In genomic region chr19:5693195-5694166, GRCh38 we compare ENCODE assay signal across 1 cellular context.
TF ChIP-seq lines count a peak whose summit lies in the region.

No MANE protein-coding gene starts in this region.

TF ChIP-seq in HepG2, 621 proteins besides CTCF, POLR2A, EP300 and RAD21 (continues in another document):
- no peak for TF ChIP-seq NR2C2 (CRISPR knock-in tag; IDR thresholded peaks at IDR 0.05; ENCODE audit: borderline replicate concordance)
- no peak for TF ChIP-seq U2AF1 (optimal IDR thresholded peaks at IDR 0.05; ENCODE audit: low read depth, low read length)
- TF ChIP-seq POLR2AphosphoS5 (IDR thresholded peaks at IDR 0.05; ENCODE audit: low read depth, low read length) = peak; percentile 26; the same call in 1 of the 2 replicates
- no peak for TF ChIP-seq HMG20A (CRISPR knock-in tag; IDR thresholded peaks at IDR 0.05; ENCODE audit: borderline replicate concordance)
- no peak for TF ChIP-seq ZNF704 (CRISPR knock-in tag; IDR thresholded peaks at IDR 0.05; ENCODE audit: borderline replicate concordance)
- TF ChIP-seq PHB2 (IDR thresholded peaks at IDR 0.05; ENCODE audit: partially characterized antibody) = no peak
- TF ChIP-seq PAXIP1 (CRISPR knock-in tag; conservative IDR thresholded peaks at IDR 0.05) = no peak
- TF ChIP-seq, protein P1, sequence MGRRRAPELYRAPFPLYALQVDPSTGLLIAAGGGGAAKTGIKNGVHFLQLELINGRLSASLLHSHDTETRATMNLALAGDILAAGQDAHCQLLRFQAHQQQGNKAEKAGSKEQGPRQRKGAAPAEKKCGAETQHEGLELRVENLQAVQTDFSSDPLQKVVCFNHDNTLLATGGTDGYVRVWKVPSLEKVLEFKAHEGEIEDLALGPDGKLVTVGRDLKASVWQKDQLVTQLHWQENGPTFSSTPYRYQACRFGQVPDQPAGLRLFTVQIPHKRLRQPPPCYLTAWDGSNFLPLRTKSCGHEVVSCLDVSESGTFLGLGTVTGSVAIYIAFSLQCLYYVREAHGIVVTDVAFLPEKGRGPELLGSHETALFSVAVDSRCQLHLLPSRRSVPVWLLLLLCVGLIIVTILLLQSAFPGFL (CRISPR knock-in tag; IDR thresholded peaks at IDR 0.05) = no peak
- TF ChIP-seq ZNF83 (CRISPR knock-in tag; IDR thresholded peaks at IDR 0.05; ENCODE audit: borderline replicate concordance) = no peak
- no peak for TF ChIP-seq NFIB (CRISPR knock-in tag; IDR thresholded peaks at IDR 0.05; ENCODE audit: borderline replicate concordance)
- no peak for TF ChIP-seq ZNF747 (CRISPR knock-in tag; IDR thresholded peaks at IDR 0.05; ENCODE audit: borderline replicate concordance)
- TF ChIP-seq ZBTB20 (CRISPR knock-in tag; IDR thresholded peaks at IDR 0.05; ENCODE audit: borderline replicate concordance, low read depth) = no peak
- TF ChIP-seq, protein P2, sequence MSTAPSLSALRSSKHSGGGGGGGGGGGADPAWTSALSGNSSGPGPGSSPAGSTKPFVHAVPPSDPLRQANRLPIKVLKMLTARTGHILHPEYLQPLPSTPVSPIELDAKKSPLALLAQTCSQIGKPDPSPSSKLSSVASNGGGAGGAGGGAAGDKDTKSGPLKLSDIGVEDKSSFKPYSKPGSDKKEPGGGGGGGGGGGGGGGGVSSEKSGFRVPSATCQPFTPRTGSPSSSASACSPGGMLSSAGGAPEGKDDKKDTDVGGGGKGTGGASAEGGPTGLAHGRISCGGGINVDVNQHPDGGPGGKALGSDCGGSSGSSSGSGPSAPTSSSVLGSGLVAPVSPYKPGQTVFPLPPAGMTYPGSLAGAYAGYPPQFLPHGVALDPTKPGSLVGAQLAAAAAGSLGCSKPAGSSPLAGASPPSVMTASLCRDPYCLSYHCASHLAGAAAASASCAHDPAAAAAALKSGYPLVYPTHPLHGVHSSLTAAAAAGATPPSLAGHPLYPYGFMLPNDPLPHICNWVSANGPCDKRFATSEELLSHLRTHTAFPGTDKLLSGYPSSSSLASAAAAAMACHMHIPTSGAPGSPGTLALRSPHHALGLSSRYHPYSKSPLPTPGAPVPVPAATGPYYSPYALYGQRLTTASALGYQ (CRISPR knock-in tag; IDR thresholded peaks at IDR 0.05) = no peak
- no peak for TF ChIP-seq TRIM22 (IDR thresholded peaks at IDR 0.05)
- no peak for TF ChIP-seq SUZ12 (IDR thresholded peaks at IDR 0.05; ENCODE audit: low read depth, low read length)
- no peak for TF ChIP-seq TBX3 (IDR thresholded peaks at IDR 0.05; ENCODE audit: borderline replicate concordance)
- no peak for TF ChIP-seq ZNF142 (CRISPR knock-in tag; IDR thresholded peaks at IDR 0.05)
- TF ChIP-seq ZNF570 (CRISPR knock-in tag; IDR thresholded peaks at IDR 0.05; ENCODE audit: borderline replicate concordance) = no peak
- TF ChIP-seq TRIM24 (CRISPR knock-in tag; IDR thresholded peaks at IDR 0.05) = no peak
- no peak for TF ChIP-seq SP140L (CRISPR knock-in tag; IDR thresholded peaks at IDR 0.05; ENCODE audit: borderline replicate concordance)
- no peak for TF ChIP-seq ZNF572 (CRISPR knock-in tag; IDR thresholded peaks at IDR 0.05)
- TF ChIP-seq SNRNP70 (IDR thresholded peaks at IDR 0.05; ENCODE audit: low read depth, low read length) = no peak
- TF ChIP-seq, protein P3, sequence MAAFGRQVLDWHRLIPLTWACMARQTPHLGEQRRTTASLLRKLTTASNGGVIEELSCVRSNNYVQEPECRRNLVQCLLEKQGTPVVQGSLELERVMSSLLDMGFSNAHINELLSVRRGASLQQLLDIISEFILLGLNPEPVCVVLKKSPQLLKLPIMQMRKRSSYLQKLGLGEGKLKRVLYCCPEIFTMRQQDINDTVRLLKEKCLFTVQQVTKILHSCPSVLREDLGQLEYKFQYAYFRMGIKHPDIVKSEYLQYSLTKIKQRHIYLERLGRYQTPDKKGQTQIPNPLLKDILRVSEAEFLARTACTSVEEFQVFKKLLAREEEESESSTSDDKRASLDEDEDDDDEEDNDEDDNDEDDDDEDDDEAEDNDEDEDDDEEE (CRISPR knock-in tag; IDR thresholded peaks at IDR 0.05) = no peak
- TF ChIP-seq ZNF143 (CRISPR knock-in tag; IDR thresholded peaks at IDR 0.05) = no peak
- no peak for TF ChIP-seq DMAP1 (CRISPR knock-in tag; IDR thresholded peaks at IDR 0.05)
- TF ChIP-seq, protein P4, sequence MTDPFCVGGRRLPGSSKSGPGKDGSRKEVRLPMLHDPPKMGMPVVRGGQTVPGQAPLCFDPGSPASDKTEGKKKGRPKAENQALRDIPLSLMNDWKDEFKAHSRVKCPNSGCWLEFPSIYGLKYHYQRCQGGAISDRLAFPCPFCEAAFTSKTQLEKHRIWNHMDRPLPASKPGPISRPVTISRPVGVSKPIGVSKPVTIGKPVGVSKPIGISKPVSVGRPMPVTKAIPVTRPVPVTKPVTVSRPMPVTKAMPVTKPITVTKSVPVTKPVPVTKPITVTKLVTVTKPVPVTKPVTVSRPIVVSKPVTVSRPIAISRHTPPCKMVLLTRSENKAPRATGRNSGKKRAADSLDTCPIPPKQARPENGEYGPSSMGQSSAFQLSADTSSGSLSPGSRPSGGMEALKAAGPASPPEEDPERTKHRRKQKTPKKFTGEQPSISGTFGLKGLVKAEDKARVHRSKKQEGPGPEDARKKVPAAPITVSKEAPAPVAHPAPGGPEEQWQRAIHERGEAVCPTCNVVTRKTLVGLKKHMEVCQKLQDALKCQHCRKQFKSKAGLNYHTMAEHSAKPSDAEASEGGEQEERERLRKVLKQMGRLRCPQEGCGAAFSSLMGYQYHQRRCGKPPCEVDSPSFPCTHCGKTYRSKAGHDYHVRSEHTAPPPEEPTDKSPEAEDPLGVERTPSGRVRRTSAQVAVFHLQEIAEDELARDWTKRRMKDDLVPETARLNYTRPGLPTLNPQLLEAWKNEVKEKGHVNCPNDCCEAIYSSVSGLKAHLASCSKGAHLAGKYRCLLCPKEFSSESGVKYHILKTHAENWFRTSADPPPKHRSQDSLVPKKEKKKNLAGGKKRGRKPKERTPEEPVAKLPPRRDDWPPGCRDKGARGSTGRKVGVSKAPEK (CRISPR knock-in tag; IDR thresholded peaks at IDR 0.05; ENCODE audit: borderline replicate concordance) = no peak
- TF ChIP-seq GZF1 (CRISPR knock-in tag; IDR thresholded peaks at IDR 0.05) = no peak
- TF ChIP-seq, protein P5, sequence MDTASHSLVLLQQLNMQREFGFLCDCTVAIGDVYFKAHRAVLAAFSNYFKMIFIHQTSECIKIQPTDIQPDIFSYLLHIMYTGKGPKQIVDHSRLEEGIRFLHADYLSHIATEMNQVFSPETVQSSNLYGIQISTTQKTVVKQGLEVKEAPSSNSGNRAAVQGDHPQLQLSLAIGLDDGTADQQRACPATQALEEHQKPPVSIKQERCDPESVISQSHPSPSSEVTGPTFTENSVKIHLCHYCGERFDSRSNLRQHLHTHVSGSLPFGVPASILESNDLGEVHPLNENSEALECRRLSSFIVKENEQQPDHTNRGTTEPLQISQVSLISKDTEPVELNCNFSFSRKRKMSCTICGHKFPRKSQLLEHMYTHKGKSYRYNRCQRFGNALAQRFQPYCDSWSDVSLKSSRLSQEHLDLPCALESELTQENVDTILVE (CRISPR knock-in tag; IDR thresholded peaks at IDR 0.05) = no peak
